ENCODE assay signal across 16 cellular contexts in genomic region chr9:110160685-110161084, GRCh38. TPM values are rescaled to one million over a fixed set of nuclear protein-coding genes. Genes with fewer than 3 reads are reported as not detected.
"Had no signal": no experiment of that assay in that cellular context is flagged by ENCODE, and none has a peak within 500 bp of the region (broad histone marks: within the 10 kb centered on the region; RNA-seq: fewer than 3 reads in every experiment).

No MANE protein-coding gene starts in this region.

- H3K9me3 ChIP-seq: breast epithelium, neutrophil, transverse colon had no signal

- DNase-seq: activated CD4-positive, CD25-positive, alpha-beta regulatory T cell treated with anti-CD3 and anti-CD28 coated beads, Interleukin-2, amount 50 U/mL, for 72 hours; activated CD8-positive, alpha-beta memory T cell treated with anti-CD3 and anti-CD28 coated beads for 24 hours; hippocampal formation; kidney glomerular epithelial cell; midbrain; posterior cingulate gyrus; stimulated activated CD4-positive, alpha-beta T cell treated with anti-CD3 and anti-CD28 coated beads, Interleukin-4, amount 100 ng/mL, for 4 hours; transverse colon had no signal

- ATAC-seq: esophagus mucosa had no signal

- H3K27ac ChIP-seq: breast epithelium, neutrophil, skin epidermis, transverse colon had no signal

- H3K27me3 ChIP-seq: breast epithelium, neutrophil, transverse colon had no signal

- H3K4me1 ChIP-seq: breast epithelium had no signal

- H3K9me3 Mint-ChIP-seq: activated naive CD4-positive, alpha-beta T cell treated with anti-CD3 and anti-CD28 coated beads, Interleukin-2, amount 50 U/mL, for 72 hours had no signal

- H3K4me3 ChIP-seq: breast epithelium, skin epidermis, transverse colon had no signal

- H3K36me3 ChIP-seq: breast epithelium, neutrophil, transverse colon had no signal

RNA-seq across cellular contexts. Expression of gene C9orf152, which starts 47.3 kb away (rescaled TPM):
- total RNA-seq: activated naive CD4-positive, alpha-beta T cell treated with anti-CD3 and anti-CD28 coated beads, Interleukin-2, amount 50 U/mL, for 72 hours; cerebellum; dermis microvascular lymphatic vessel endothelial cell; glomerular endothelial cell had no signal
